In genomic region chr7:29539471-29539870, GRCh38 we compare ENCODE assay signal across 1 cellular context.
TF ChIP-seq lines count a peak whose summit lies in the region.

No MANE protein-coding gene starts in this region.

TF ChIP-seq in H1, 55 proteins besides CTCF, POLR2A, EP300 and RAD21:
- no peak for TF ChIP-seq ATF3 (IDR thresholded peaks at IDR 0.05; ENCODE audit: insufficient read depth, low read depth, low read length)
- TF ChIP-seq PHF8 (conservative IDR thresholded peaks at IDR 0.05; ENCODE audit: low read depth, low read length): no peak
- no peak for TF ChIP-seq SRF (IDR thresholded peaks at IDR 0.05; ENCODE audit: low read depth, low read length)
- no peak for TF ChIP-seq KDM4A (IDR thresholded peaks at IDR 0.05; ENCODE audit: low read depth, low read length, severe bottlenecking)
- TF ChIP-seq TBP (IDR thresholded peaks at IDR 0.05; ENCODE audit: low read depth, low read length): no peak
- no peak for TF ChIP-seq EZH2 (IDR thresholded peaks at IDR 0.05; ENCODE audit: low read depth, low read length, severe bottlenecking)
